In genomic region chr7:74479066-74479781, GRCh38 we compare ENCODE assay signal across 11 cellular contexts. TPM values are rescaled to one million over a fixed set of nuclear protein-coding genes. Genes with fewer than 3 reads are reported as not detected.
DNase-seq lines count a peak whose midpoint lies in the region; ATAC-seq, FAIRE-seq and TF ChIP-seq lines count a peak whose summit lies in the region.
"Had no signal": no experiment of that assay in that cellular context is flagged by ENCODE, and none has a peak within 500 bp of the region (broad histone marks: within the 10 kb centered on the region; RNA-seq: fewer than 3 reads in every experiment).

No MANE protein-coding gene starts in this region.

- peak overlapping the region; percentile 89 for H3K9ac ChIP-seq in astrocyte (ENCODE audit: low read length)

- H3K4me3 ChIP-seq in cardiac muscle cell (no peak overlapping the region), astrocyte (ENCODE audit: insufficient read depth, low read depth, low read length) (no peak overlapping the region), right lobe of liver (no peak overlapping the region), aorta (ENCODE audit: low read length in 2 of 2) (no peak overlapping the region)

- H3K4me3 Mint-ChIP-seq in astrocyte (ENCODE audit: unreplicated experiment): no peak overlapping the region
- H3K4me3 Mint-ChIP-seq: stimulated activated naive CD8-positive, alpha-beta T cell treated with anti-CD3 and anti-CD28 coated beads, Interleukin-15, Interleukin-2, amounts not matched to agents 100 ng/mL and 50 ng/mL, for 24 hours had no signal

- H3K4me2 ChIP-seq in astrocyte (ENCODE audit: low read length): peak overlapping the region; percentile 84

- H3K27ac Mint-ChIP-seq in astrocyte (ENCODE audit: unreplicated experiment): no peak overlapping the region
- H3K27ac Mint-ChIP-seq: stimulated activated naive CD8-positive, alpha-beta T cell treated with anti-CD3 and anti-CD28 coated beads, Interleukin-15, Interleukin-2, amounts not matched to agents 100 ng/mL and 50 ng/mL, for 24 hours had no signal

- TF ChIP-seq POLR2A in right lobe of liver (IDR thresholded peaks at IDR 0.05): no peak

- H3K9me3 ChIP-seq in cardiac muscle cell (ENCODE audit: low read depth) (no peaks in the 10 kb centered on the region), astrocyte (ENCODE audit: insufficient read depth, low read depth, low read length) (no peaks in the 10 kb centered on the region), right lobe of liver (no peaks in the 10 kb centered on the region), aorta (ENCODE audit: control insufficient read depth, low read length) (no peaks in the 10 kb centered on the region)

- intact Hi-C loops in Right ventricle myocardium inferior (cut with DNase I): no loop called here
- intact Hi-C loops in right lobe of liver (cut with DNase I): no loop called here
- intact Hi-C loops in aorta (cut with DNase I): no loop called here

- H3K27ac ChIP-seq in cardiac muscle cell: peak overlapping the region; percentile 97
- peak overlapping the region; percentile 97 for H3K27ac ChIP-seq in astrocyte (ENCODE audit: low read depth, low read length)
- peak overlapping the region in 2 of 3 donors; percentile 80 to 90 for H3K27ac ChIP-seq in right lobe of liver
- H3K27ac ChIP-seq in aorta (ENCODE audit: low read depth in 1 of 2, low read length in 2 of 2): peak overlapping the region; percentile 6 to 72

- no peak for FAIRE-seq in astrocyte (lab: Jason Lieb, UNC)

- H3K79me2 ChIP-seq in astrocyte (ENCODE audit: insufficient read depth, low read length): peaks cover 60% of the 10 kb centered on the region

- peaks cover 38% of the 10 kb centered on the region for H3K4me1 Mint-ChIP-seq in astrocyte (ENCODE audit: low read depth, unreplicated experiment)

- H3K36me3 ChIP-seq in cardiac muscle cell (no peaks in the 10 kb centered on the region), astrocyte (ENCODE audit: insufficient read depth, low read length) (no peaks in the 10 kb centered on the region), right lobe of liver (no peaks in the 10 kb centered on the region), aorta (ENCODE audit: control insufficient read depth in 1 of 2, insufficient read depth in 2 of 2, low read length in 1 of 2) (no peaks in the 10 kb centered on the region)

- DNase-seq in cardiac muscle cell (ENCODE audit: low read depth in 1 of 2, low spot score in 1 of 2) (peak in 1 of 2 donors; percentile 52), Right ventricle myocardium inferior (ENCODE audit: missing footprints) (no peak), astrocyte (ENCODE audit: low read depth) (peak; percentile 48), right lobe of liver (peak in 2 of 3 donors; percentile 30 to 56), aorta (peak; percentile 54 to 79), iPS-NIHi7 (ENCODE audit: extremely low spot score) (no peak), SHP77 treated with DMSO at 0.1 percent for 48 hours (lab: John Stamatoyannopoulos, UW) (no peak)
- DNase-seq: activated CD4-positive, CD25-positive, alpha-beta regulatory T cell treated with anti-CD3 and anti-CD28 coated beads, Interleukin-2, amount 50 U/mL, for 72 hours; AML-193 had no signal

- ATAC-seq in Right ventricle myocardium inferior (no peak), right lobe of liver (peak in 3 of 4 donors; percentile 1 to 6 (median 1)), aorta (ENCODE audit: low FRiP score) (no peak), HG03432 (IDR thresholded peaks at IDR 0.05; ENCODE audit: unreplicated experiment) (no peak)

- H3K4me1 ChIP-seq in cardiac muscle cell (ENCODE audit: low read depth) (peaks cover 56% of the 10 kb centered on the region), astrocyte (ENCODE audit: insufficient read depth, low read length) (peaks cover 77% of the 10 kb centered on the region), right lobe of liver (peaks cover 0 to 45% (median 22%) of the 10 kb centered on the region in 4 donors), aorta (ENCODE audit: control insufficient read depth in 1 of 2, insufficient read depth in 2 of 2, low read length in 2 of 2) (peaks cover 0 to 3% of the 10 kb centered on the region in 2 donors)

- WGBS in right lobe of liver (ENCODE audit: insufficient coverage, low coverage, low lambda C conversion rate, missing lambda C conversion rate): 16% methylated on average over 14 of the region's 19 CpGs
- 12 to 15% methylated on average over 19 of the region's 19 CpGs for WGBS in aorta, 2 donors

- no peak for TF ChIP-seq CTCF in cardiac muscle cell (IDR thresholded peaks at IDR 0.05; ENCODE audit: low read depth, low read length)
- TF ChIP-seq CTCF in astrocyte (IDR thresholded peaks at IDR 0.05; ENCODE audit: insufficient read depth, low read depth, low read length): no peak
- TF ChIP-seq CTCF in right lobe of liver (IDR thresholded peaks at IDR 0.05): no peak

- no peaks in the 10 kb centered on the region for H3K36me3 Mint-ChIP-seq in astrocyte (ENCODE audit: low read depth, unreplicated experiment)

- H4K20me1 ChIP-seq in astrocyte (ENCODE audit: insufficient read depth, low read length): peaks cover 24% of the 10 kb centered on the region

- H3K27me3 ChIP-seq in cardiac muscle cell (no peaks in the 10 kb centered on the region), astrocyte (ENCODE audit: insufficient read depth, low read length) (no peaks in the 10 kb centered on the region), right lobe of liver (no peaks in the 10 kb centered on the region), aorta (ENCODE audit: control insufficient read depth in 1 of 2, insufficient read depth in 2 of 2, low read length in 1 of 2) (no peaks in the 10 kb centered on the region)

- H2AFZ ChIP-seq in astrocyte (ENCODE audit: low read depth, low read length): no peak overlapping the region

- no peaks in the 10 kb centered on the region for H3K27me3 Mint-ChIP-seq in astrocyte (ENCODE audit: low read depth, unreplicated experiment)

- H3K9me3 Mint-ChIP-seq in astrocyte (ENCODE audit: unreplicated experiment): no peaks in the 10 kb centered on the region
- H3K9me3 Mint-ChIP-seq: stimulated activated naive CD8-positive, alpha-beta T cell treated with anti-CD3 and anti-CD28 coated beads, Interleukin-15, Interleukin-2, amounts not matched to agents 100 ng/mL and 50 ng/mL, for 24 hours had no signal

RNA-seq across cellular contexts. Expression of gene GTF2IRD1, which starts 25.5 kb away (rescaled TPM):
- total RNA-seq in cardiac muscle cell (33.0 and 51.4 TPM in 2 replicates), Right ventricle myocardium inferior (19.1 TPM), astrocyte (19.3 and 20.4 TPM in 2 replicates), right lobe of liver (1 to 10 TPM; 1.9 to 9.8 (median 6.5) TPM), aorta (10 to 100 TPM; 10.3 to 11.5 TPM)
- polyA plus RNA-seq in cardiac muscle cell (29.6 and 49.3 TPM in 2 replicates), aorta (1 to 10 TPM; 4.3 to 4.8 TPM)

Comparison
In these comparisons a context has a peak if more than half of its experiments do, and no peak if none do; other contexts are left out.
1. DNase-seq: peak in astrocyte (single experiment), right lobe of liver (2 of 3) and aorta (2 of 2); none in Right ventricle myocardium inferior (single experiment), iPS-NIHi7 (single experiment) and SHP77 treated with DMSO at 0.1 percent for 48 hours (single experiment).
2. H3K27ac ChIP-seq: peak in every context shown above with its lines; median percentile 97 in cardiac muscle cell; 97 in astrocyte; 85 in right lobe of liver; 39 in aorta.
3. ATAC-seq: peak in right lobe of liver (3 of 4); none in Right ventricle myocardium inferior (single experiment), aorta (single experiment) and HG03432 (single experiment).